ENCODE assay signal across 11 cellular contexts in genomic region chr6:137870286-137870685, GRCh38. TPM values are rescaled to one million over a fixed set of nuclear protein-coding genes. Genes with fewer than 3 reads are reported as not detected.
A peak's percentile ranks its signal among the peaks of the same experiment; 100 is the strongest.
DNase-seq lines count a peak whose midpoint lies in the region; ATAC-seq and TF ChIP-seq lines count a peak whose summit lies in the region.
"Had no signal": no experiment of that assay in that cellular context is flagged by ENCODE, and none has a peak within 500 bp of the region (broad histone marks: within the 10 kb centered on the region; RNA-seq: fewer than 3 reads in every experiment).

No MANE protein-coding gene starts in this region.

- H3K36me3 ChIP-seq in body of pancreas (replicated peaks in 1 of 2; ENCODE audit: insufficient read depth in 1 of 2, low read depth in 2 of 2), result peaks cover 0 to 3% of the 10 kb centered on the region in 2 donors
- H3K36me3 ChIP-seq in upper lobe of left lung, result peaks cover 4 to 19% (median 6%) of the 10 kb centered on the region in 4 donors

- H3K27ac ChIP-seq in body of pancreas (peak overlapping the region in 3 of 4 donors; percentile 33 to 40 (median 35)), upper lobe of left lung (peak overlapping the region; percentile 37 to 99 (median 80))

- CTCF ChIA-PET in activated naive CD4-positive, alpha-beta T cell treated with anti-CD3 and anti-CD28 coated beads, Interleukin-2, amount 10 ng/mL, durations not matched to agents 7 days and 5 days (lab: Charles Lee), result interaction anchor here (0.6 to 19.6 kb wide), 30 partner anchors 10 to 894 kb away, joined by 3 to 467 read pairs (median 5); no protein-coding TSS in a partner anchor

- H3K9me3 Mint-ChIP-seq in activated naive CD4-positive, alpha-beta T cell treated with anti-CD3 and anti-CD28 coated beads, Interleukin-2, amount 10 ng/mL, durations not matched to agents 7 days and 5 days, result no peaks in the 10 kb centered on the region

- no peak for DNase-seq in activated naive CD4-positive, alpha-beta T cell treated with anti-CD3 and anti-CD28 coated beads, Interleukin-2, amount 10 ng/mL, durations not matched to agents 7 days and 5 days
- DNase-seq in activated naive CD4-positive, alpha-beta T cell treated with Interleukin-2 at 50 U/mL for 16 hours, result no peak
- DNase-seq in body of pancreas, result no peak
- no peak for DNase-seq in upper lobe of left lung
- DNase-seq in effector CD8-positive, alpha-beta T cell (lab: John Stamatoyannopoulos, UW), result no peak
- DNase-seq: head of caudate nucleus, NCI-H1092 had no signal

- no peaks in the 10 kb centered on the region for H3K27me3 Mint-ChIP-seq in activated naive CD4-positive, alpha-beta T cell treated with anti-CD3 and anti-CD28 coated beads, Interleukin-2, amount 10 ng/mL, durations not matched to agents 7 days and 5 days

- H3K4me3 Mint-ChIP-seq in activated naive CD4-positive, alpha-beta T cell treated with anti-CD3 and anti-CD28 coated beads, Interleukin-2, amount 10 ng/mL, durations not matched to agents 7 days and 5 days, result peak overlapping the region; percentile 93

- no peak for TF ChIP-seq EP300 in upper lobe of left lung (IDR thresholded peaks at IDR 0.05)

- no peak for TF ChIP-seq CTCF in body of pancreas (IDR thresholded peaks at IDR 0.05)
- TF ChIP-seq CTCF in upper lobe of left lung (IDR thresholded peaks at IDR 0.05), result no peak

- TF ChIP-seq POLR2A in body of pancreas (IDR thresholded peaks at IDR 0.05) (no peak), upper lobe of left lung (IDR thresholded peaks at IDR 0.05) (no peak)

- H3K4me1 ChIP-seq in body of pancreas (peaks cover 67% of the 10 kb centered on the region), mononuclear cell (ENCODE audit: insufficient read depth, low read length) (peaks cover 77% of the 10 kb centered on the region), upper lobe of left lung (peaks cover 42 to 70% (median 62%) of the 10 kb centered on the region in 4 donors)

- H3K4me1 Mint-ChIP-seq in activated naive CD4-positive, alpha-beta T cell treated with anti-CD3 and anti-CD28 coated beads, Interleukin-2, amount 10 ng/mL, durations not matched to agents 7 days and 5 days, result peaks cover 82% of the 10 kb centered on the region

- ATAC-seq in body of pancreas (no peak), upper lobe of left lung (ENCODE audit: low FRiP score in 2 of 2) (no peak), GM19467 (IDR thresholded peaks at IDR 0.05; ENCODE audit: unreplicated experiment) (no peak), GM21529 (IDR thresholded peaks at IDR 0.05; ENCODE audit: unreplicated experiment) (no peak)
- ATAC-seq: SK-N-SH treated with all-trans-retinoic acid at 6 μM for 48 hours had no signal

- peak overlapping the region; percentile 57 for H3K27ac Mint-ChIP-seq in activated naive CD4-positive, alpha-beta T cell treated with anti-CD3 and anti-CD28 coated beads, Interleukin-2, amount 10 ng/mL, durations not matched to agents 7 days and 5 days

- peaks cover 60% of the 10 kb centered on the region for H3K36me3 Mint-ChIP-seq in activated naive CD4-positive, alpha-beta T cell treated with anti-CD3 and anti-CD28 coated beads, Interleukin-2, amount 10 ng/mL, durations not matched to agents 7 days and 5 days

- WGBS in body of pancreas, 2 donors, result 53 to 54% methylated on average over 6 of the region's 6 CpGs
- WGBS in upper lobe of left lung, 2 donors, result 49 to 56% methylated on average over 6 of the region's 6 CpGs

- H3K4me3 ChIP-seq in body of pancreas, result no peak overlapping the region
- peak overlapping the region; percentile 25 for H3K4me3 ChIP-seq in mononuclear cell (ENCODE audit: low read length)
- H3K4me3 ChIP-seq in upper lobe of left lung, result peak overlapping the region in 3 of 4 donors; percentile 72 to 80 (median 78)

- H3K27me3 ChIP-seq in body of pancreas (no peaks in the 10 kb centered on the region), mononuclear cell (ENCODE audit: insufficient read depth, low read length) (no peaks in the 10 kb centered on the region), upper lobe of left lung (no peaks in the 10 kb centered on the region)

- H3K9me3 ChIP-seq in body of pancreas, result no peaks in the 10 kb centered on the region
- H3K9me3 ChIP-seq in mononuclear cell (ENCODE audit: low read depth, low read length), result no peaks in the 10 kb centered on the region
- no peaks in the 10 kb centered on the region for H3K9me3 ChIP-seq in upper lobe of left lung

- intact Hi-C loops in body of pancreas (cut with DNase I), result no loop called here

RNA-seq across cellular contexts. Expression of gene TNFAIP3, which starts 3.2 kb away (rescaled TPM):
- 10 to 100 TPM in 1 of 2 donors, 1 to 10 TPM in 1; 9.6 to 12.5 TPM for total RNA-seq in body of pancreas
- 1,382 TPM for total RNA-seq in mononuclear cell
- 10 to 100 TPM; 35.3 to 76.4 (median 52.2) TPM for total RNA-seq in upper lobe of left lung

Comparison
In these comparisons a context has a peak if more than half of its experiments do, and no peak if none do; other contexts are left out.
1. H3K4me3 ChIP-seq: peak in mononuclear cell (single experiment) and upper lobe of left lung (3 of 4); none in body of pancreas (0 of 2).
2. RNA of gene TNFAIP3, which starts 3.2 kb away (total RNA-seq): 1,382 TPM in mononuclear cell (single experiment); 35.3 to 76.4 TPM in upper lobe of left lung and 9.6 to 12.5 TPM in body of pancreas; every median in the first group is over 10 times any median in the second.